ENCODE assay signal across 8 cellular contexts in genomic region chr12:123602651-123603195, GRCh38.
DNase-seq lines count a peak whose midpoint lies in the region; ATAC-seq lines count a peak whose summit lies in the region.

No MANE protein-coding gene starts in this region.

- H3K36me3 ChIP-seq in muscle layer of colon (ENCODE audit: insufficient read depth, low read length): peaks cover 27% of the 10 kb centered on the region

- no peaks in the 10 kb centered on the region for H3K27me3 Mint-ChIP-seq in central memory CD8-positive, alpha-beta T cell

- H3K4me1 ChIP-seq in muscle layer of colon (ENCODE audit: insufficient read depth, low read length): peaks cover 10% of the 10 kb centered on the region

- peak overlapping the region; percentile 72 to 98 for H3K4me3 ChIP-seq in muscle layer of colon (ENCODE audit: low read depth in 1 of 2, low read length in 2 of 2)

- DNase-seq in NCI-H69 (lab: John Stamatoyannopoulos, UW) (peak; percentile 26), HPDE6-E6E7 (ENCODE audit: extremely low spot score) (no peak)
- DNase-seq in central memory CD8-positive, alpha-beta T cell (ENCODE audit: low spot score in 2 of 2): no peak

- H3K27ac ChIP-seq in muscle layer of colon (ENCODE audit: low read depth, low read length): no peak overlapping the region

- no peaks in the 10 kb centered on the region for H3K27me3 ChIP-seq in muscle layer of colon (ENCODE audit: control insufficient read depth in 1 of 2, insufficient read depth in 2 of 2, low read length in 2 of 2)

- peak overlapping the region; percentile 98 for H3K4me3 Mint-ChIP-seq in central memory CD8-positive, alpha-beta T cell

- ATAC-seq in GM18909 (IDR thresholded peaks at IDR 0.05; ENCODE audit: poor library complexity, unreplicated experiment) (peak; percentile 1), GM19467 (IDR thresholded peaks at IDR 0.05; ENCODE audit: unreplicated experiment) (no peak), GM19035 (IDR thresholded peaks at IDR 0.05; ENCODE audit: unreplicated experiment) (no peak), HG03175 (IDR thresholded peaks at IDR 0.05; ENCODE audit: unreplicated experiment) (no peak)
- peak; percentile 8 for ATAC-seq in central memory CD8-positive, alpha-beta T cell (replicated peaks; ENCODE audit: extremely low read depth, poor library complexity, severe bottlenecking)

- no peaks in the 10 kb centered on the region for H3K9me3 Mint-ChIP-seq in central memory CD8-positive, alpha-beta T cell

- peaks cover 32% of the 10 kb centered on the region for H3K36me3 Mint-ChIP-seq in central memory CD8-positive, alpha-beta T cell (ENCODE audit: insufficient read depth)

- peak overlapping the region; percentile 62 for H3K9ac ChIP-seq in muscle layer of colon (ENCODE audit: low read length)

- no peaks in the 10 kb centered on the region for H3K9me3 ChIP-seq in muscle layer of colon (ENCODE audit: low read length)

- peaks cover 29% of the 10 kb centered on the region for H3K4me1 Mint-ChIP-seq in central memory CD8-positive, alpha-beta T cell

- peak overlapping the region; percentile 97 for H3K27ac Mint-ChIP-seq in central memory CD8-positive, alpha-beta T cell (ENCODE audit: low read depth)

Comparison
In these comparisons a context has a peak if more than half of its experiments do, and no peak if none do; other contexts are left out.
1. ATAC-seq: peak in GM18909 (single experiment) and central memory CD8-positive, alpha-beta T cell (single experiment); none in GM19467 (single experiment), GM19035 (single experiment) and HG03175 (single experiment).